Comparison of ENCODE assay signal across 15 cellular contexts in genomic region chr17:50271173-50271750, GRCh38. TPM values are rescaled to one million over a fixed set of nuclear protein-coding genes. Genes with fewer than 3 reads are reported as not detected.
DNase-seq lines count a peak whose midpoint lies in the region; ATAC-seq and TF ChIP-seq lines count a peak whose summit lies in the region.
"Had no signal": no experiment of that assay in that cellular context is flagged by ENCODE, and none has a peak within 500 bp of the region (broad histone marks: within the 10 kb centered on the region; RNA-seq: fewer than 3 reads in every experiment).

No MANE protein-coding gene starts in this region.

- no peak for TF ChIP-seq CTCF in AG09309 (IDR thresholded peaks at IDR 0.05; ENCODE audit: control insufficient read depth, insufficient read depth, low read depth, low read length, missing control alignments)
- no peak for TF ChIP-seq CTCF in IMR-90 (conservative IDR thresholded peaks at IDR 0.05; ENCODE audit: low read depth, low read length)
- TF ChIP-seq CTCF in fibroblast of mammary gland (conservative IDR thresholded peaks at IDR 0.05; ENCODE audit: control insufficient read depth, insufficient read depth, low read depth, low read length), result no peak
- no peak for TF ChIP-seq CTCF in sigmoid colon (IDR thresholded peaks at IDR 0.05)

- no peaks in the 10 kb centered on the region for H4K20me1 ChIP-seq in IMR-90 (ENCODE audit: insufficient read depth, low read length)

- no TSS peak for BruUV-seq in IMR-90 (replicated peaks; lab: Mats Ljungman, UMichigan)

- DNase-seq in AG09309 (ENCODE audit: low read depth) (no peak), IMR-90 (peak; percentile 23), fibroblast of mammary gland (ENCODE audit: low read depth) (peak; percentile 53), sigmoid colon (no peak), hypothalamus (lab: John Stamatoyannopoulos, UW) (no peak), HT-29 (ENCODE audit: low spot score) (no peak), COLO829 (ENCODE audit: low spot score) (no peak)
- DNase-seq: erythroblast, Kasumi-1, NCI-H1436 treated with DMSO at 0.1 percent for 48 hours had no signal

- H2AK5ac ChIP-seq in IMR-90 (ENCODE audit: low read depth, low read length), result peak overlapping the region; percentile 98

- H2BK15ac ChIP-seq in IMR-90 (ENCODE audit: low read depth, low read length), result peak overlapping the region; percentile 49; the same call in 2 of the 3 replicates

- H3K14ac ChIP-seq in IMR-90 (replicated peaks; ENCODE audit: low read depth, low read length), result peak overlapping the region; percentile 83

- in situ Hi-C loops in IMR-90 (cut with MboI; ENCODE audit: low sequenced_read_pairs), result loop anchor here (5.0 kb wide), 1 partner anchor 74 kb away; no protein-coding TSS in a partner anchor

- TF ChIP-seq EP300 in sigmoid colon (IDR thresholded peaks at IDR 0.05), result no peak

- H3K9me3 ChIP-seq in IMR-90 (ENCODE audit: control insufficient read depth, insufficient read depth, low read length), result no peaks in the 10 kb centered on the region
- H3K9me3 ChIP-seq in sigmoid colon, result no peaks in the 10 kb centered on the region
- H3K9me3 ChIP-seq: neutrophil had no signal

- peak overlapping the region; percentile 10 for H3K9ac ChIP-seq in IMR-90 (ENCODE audit: low read depth, low read length)

- H3K27me3 ChIP-seq in IMR-90 (ENCODE audit: control insufficient read depth, insufficient read depth, low read length) (no peaks in the 10 kb centered on the region), sigmoid colon (no peaks in the 10 kb centered on the region)

- TF ChIP-seq POLR2A in IMR-90 (IDR thresholded peaks at IDR 0.05; ENCODE audit: low read depth, low read length), result no peak
- no peak for TF ChIP-seq POLR2A in sigmoid colon (IDR thresholded peaks at IDR 0.05)

- H3K56ac ChIP-seq in IMR-90 (ENCODE audit: extremely low read depth, insufficient read depth, low read length), result peak overlapping the region; percentile 55; the same call in 1 of the 2 replicates

- no peak overlapping the region for H2AFZ ChIP-seq in IMR-90 (replicated peaks; ENCODE audit: low read length, poor library complexity)

- H3K4me1 ChIP-seq in IMR-90 (ENCODE audit: control insufficient read depth, insufficient read depth, low read length) (peaks cover 56% of the 10 kb centered on the region), sigmoid colon (peaks cover 0 to 61% (median 50%) of the 10 kb centered on the region in 4 donors)

- peak overlapping the region; percentile 27 for H3K4me2 ChIP-seq in IMR-90 (ENCODE audit: low read depth, low read length)

- TF ChIP-seq RAD21 in IMR-90 (IDR thresholded peaks at IDR 0.05; ENCODE audit: low read length), result no peak

- dilution Hi-C loops in IMR-90 (cut with HindIII; ENCODE audit: low sequenced_read_pairs, unreplicated experiment), result no loop called here

- H2BK5ac ChIP-seq in IMR-90 (ENCODE audit: low read depth, low read length, poor library complexity, severe bottlenecking), result peak overlapping the region; percentile 91

- CTCF ChIA-PET in IMR-90 (lab: Yijun Ruan, JAX), result interaction anchor here (0.6 to 1.4 kb wide), 8 partner anchors 23 to 223 kb away, joined by 3 to 13 read pairs (median 3); no protein-coding TSS in a partner anchor

- no peak for ATAC-seq in IMR-90 (ENCODE audit: low read depth)
- ATAC-seq in GM19395 (IDR thresholded peaks at IDR 0.05; ENCODE audit: unreplicated experiment), result no peak

- peak overlapping the region; percentile 1 to 84; a peak in 3 of 4 replicates for H4K8ac ChIP-seq in IMR-90 (ENCODE audit: low read depth in 2 of 2, low read length in 2 of 2)

- H3K4me3 ChIP-seq in AG09309 (ENCODE audit: control insufficient read depth, low read depth, low read length) (peak overlapping the region; percentile 29), IMR-90 (ENCODE audit: insufficient read depth, low read depth, low read length) (no peak overlapping the region), fibroblast of mammary gland (ENCODE audit: control insufficient read depth, low read depth, low read length) (no peak overlapping the region), sigmoid colon (no peak overlapping the region)
- H3K4me3 ChIP-seq: lung had no signal

- peak overlapping the region; percentile 99 for H2BK120ac ChIP-seq in IMR-90 (ENCODE audit: low read depth, low read length)

- H4K5ac ChIP-seq in IMR-90 (ENCODE audit: low read depth, low read length), result peak overlapping the region; percentile 31; the same call in 1 of the 2 replicates

- POLR2A ChIA-PET in IMR-90 (lab: Charles Lee; ENCODE audit: unreplicated experiment), result interaction anchor here (0.7 to 6.5 kb wide), 6 partner anchors 61 to 80 kb away, joined by 3 to 149 read pairs (median 14); partner anchors contain the start of gene COL1A1

- H2AK9ac ChIP-seq in IMR-90 (replicated peaks; ENCODE audit: low read depth, low read length, poor library complexity), result peak overlapping the region; percentile 99

- H3K9me1 ChIP-seq in IMR-90 (ENCODE audit: insufficient read depth, low read length), result peaks cover 36% of the 10 kb centered on the region

- H4K91ac ChIP-seq in IMR-90 (ENCODE audit: insufficient read depth, low read depth, low read length), result peak overlapping the region; percentile 97

- H3K27ac ChIP-seq in IMR-90 (ENCODE audit: insufficient read depth, low read length), result peak overlapping the region; percentile 88
- H3K27ac ChIP-seq in sigmoid colon, result peak overlapping the region; percentile 21 to 91 (median 70)
- H3K27ac ChIP-seq: HL-60, neutrophil had no signal

- H3K79me1 ChIP-seq in IMR-90 (ENCODE audit: low read depth in 1 of 2, low read length in 2 of 2), result peaks cover 17 to 74% of the 10 kb centered on the region in 2 experiments; a peak in 3 of 4 replicates

- peak overlapping the region; percentile 96 for H3K4ac ChIP-seq in IMR-90 (ENCODE audit: low read depth, low read length)

- peak overlapping the region; percentile 32 for H3K18ac ChIP-seq in IMR-90 (ENCODE audit: low read depth, low read length)

- peak overlapping the region; percentile 66 for H3K23ac ChIP-seq in IMR-90 (ENCODE audit: low read depth, low read length)

- no CpG with 5 or more reads among the region's 6 CpGs for WGBS in IMR-90 (ENCODE audit: extremely low coverage in 2 of 2, insufficient read length in 1 of 2), 2 experiments
- WGBS in sigmoid colon, 2 donors, result 81 to 88% methylated on average over 6 of the region's 6 CpGs

- intact Hi-C loops in IMR-90 (cut with micrococcal nuclease), result no loop called here
- intact Hi-C loops in sigmoid colon (cut with DNase I), result loop anchor here (5.0 kb wide), 1 partner anchor 154 kb away; no protein-coding TSS in a partner anchor

- H2BK20ac ChIP-seq in IMR-90 (ENCODE audit: low read depth, low read length), result peak overlapping the region; percentile 89

- H3K36me3 ChIP-seq in IMR-90 (ENCODE audit: control insufficient read depth, insufficient read depth, low read length) (no peaks in the 10 kb centered on the region), sigmoid colon (no peaks in the 10 kb centered on the region)
- H3K36me3 ChIP-seq: neutrophil had no signal

TF ChIP-seq in IMR-90, 13 proteins besides CTCF, POLR2A, EP300 and RAD21:
- TF ChIP-seq CHD1 (IDR thresholded peaks at IDR 0.05; ENCODE audit: low read depth, low read length) (no peak), USF2 (IDR thresholded peaks at IDR 0.05; ENCODE audit: low read depth, low read length) (no peak), RFX5 (IDR thresholded peaks at IDR 0.05; ENCODE audit: low read depth, low read length) (no peak), MAZ (IDR thresholded peaks at IDR 0.05; ENCODE audit: borderline replicate concordance, low read depth, low read length) (no peak), SMC3 (IDR thresholded peaks at IDR 0.05; ENCODE audit: low read depth, low read length) (no peak), NFE2L2 (IDR thresholded peaks at IDR 0.05; ENCODE audit: low read depth, low read length) (no peak), MAFK (IDR thresholded peaks at IDR 0.05; ENCODE audit: low read depth, low read length) (no peak), CEBPB (IDR thresholded peaks at IDR 0.05; ENCODE audit: low read depth, low read length) (no peak)
TF ChIP-seq in IMR-90: peak in this region for 0.

RNA-seq across cellular contexts. Expression of gene TMEM92, which starts 3.0 kb away (rescaled TPM):
- 0.18 and 0.28 TPM in 2 replicates for total RNA-seq in IMR-90 (2012; rRNA removed)
- 0.86 and 1.7 TPM in 2 replicates for polyA plus RNA-seq in IMR-90 (2012; rRNA removed)
- polyA plus RNA-seq in IMR-90 (2012; cell fraction: cytosol; rRNA removed), result 0.90 and 1.4 TPM in 2 replicates
- polyA plus RNA-seq in IMR-90 (2012; cell fraction: nucleus; rRNA removed; ENCODE audit: low replicate concordance), result 1.0 and 1.1 TPM in 2 replicates
- not detected for total RNA-seq in sigmoid colon
- polyA plus RNA-seq in sigmoid colon, result 1 to 10 TPM; 2.5 to 9.7 (median 3.6) TPM
- 5.9 and 17.8 TPM in 2 replicates for total RNA-seq in HT-29 (2014; rRNA removed; shearing (Covaris generic))
- total RNA-seq: OCI-LY7 had no signal

Comparison
In these comparisons a context has a peak if more than half of its experiments do, and no peak if none do; other contexts are left out.
1. DNase-seq: peak in IMR-90 (single experiment) and fibroblast of mammary gland (single experiment); none in AG09309 (single experiment), sigmoid colon (single experiment), hypothalamus (0 of 51), HT-29 (single experiment) and COLO829 (single experiment).